In the genomic region with DNA sequence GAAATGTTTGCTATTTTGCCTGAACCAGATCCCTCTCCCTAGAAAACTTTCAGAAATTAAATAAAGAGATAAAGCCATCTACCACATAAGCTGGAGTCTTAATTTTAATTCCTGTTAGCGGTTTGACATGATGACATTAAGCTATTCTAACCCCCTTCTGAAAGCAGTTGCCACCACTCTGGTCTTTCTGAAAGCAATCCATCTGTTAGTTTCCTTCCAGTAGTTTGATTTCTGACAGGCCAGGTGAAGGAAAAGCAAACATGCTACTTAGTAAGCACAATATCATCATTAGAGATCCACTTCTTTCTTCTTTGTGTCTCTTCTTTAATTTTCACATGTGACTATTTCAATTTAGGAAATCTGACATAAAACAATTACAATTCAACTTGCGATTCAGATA, we compare ENCODE assay signal across 26 cellular contexts. TPM values are rescaled to one million over a fixed set of nuclear protein-coding genes. Genes with fewer than 3 reads are reported as not detected.
DNase-seq lines count a peak whose midpoint lies in the region; ATAC-seq, FAIRE-seq and TF ChIP-seq lines count a peak whose summit lies in the region.
"Had no signal": no experiment of that assay in that cellular context is flagged by ENCODE, and none has a peak within 500 bp of the region (broad histone marks: within the 10 kb centered on the region; RNA-seq: fewer than 3 reads in every experiment).

No MANE protein-coding gene starts in this region.

- no peak overlapping the region for H3K4me3 Mint-ChIP-seq in endothelial cell (ENCODE audit: unreplicated experiment)
- H3K4me3 Mint-ChIP-seq: activated naive CD8-positive, alpha-beta T cell treated with anti-CD3 and anti-CD28 coated beads, Interleukin-2, amount 10 ng/mL, durations not matched to agents 7 days and 5 days; immature natural killer cell; stimulated activated naive CD8-positive, alpha-beta T cell treated with anti-CD3 and anti-CD28 coated beads, Interleukin-15, Interleukin-2, amounts not matched to agents 100 ng/mL and 50 ng/mL, for 24 hours had no signal

- peaks cover 55% of the 10 kb centered on the region for H3K4me1 Mint-ChIP-seq in endothelial cell (ENCODE audit: unreplicated experiment)

- ATAC-seq in HG03565 (IDR thresholded peaks at IDR 0.05; ENCODE audit: unreplicated experiment) (no peak), GM21717 (IDR thresholded peaks at IDR 0.05; ENCODE audit: unreplicated experiment) (no peak)
- ATAC-seq: heart right ventricle, K562, left ventricle myocardium superior, mucosa of descending colon had no signal

- no peak for TF ChIP-seq CTCF in A673 (conservative IDR thresholded peaks at IDR 0.05; ENCODE audit: low read depth, low read length)
- no peak for TF ChIP-seq CTCF in D721Med (IDR thresholded peaks at IDR 0.05; ENCODE audit: insufficient read depth, missing control alignments)
- no peak for TF ChIP-seq CTCF in endothelial cell (IDR thresholded peaks at IDR 0.05; ENCODE audit: unreplicated experiment)

- H3K9me3 ChIP-seq in A673 (ENCODE audit: low read depth, low read length, poor library complexity, severe bottlenecking), result no peaks in the 10 kb centered on the region
- H3K9me3 ChIP-seq: heart right ventricle, mucosa of descending colon, prostate gland, tibial nerve had no signal

- no peaks in the 10 kb centered on the region for H3K9me3 Mint-ChIP-seq in endothelial cell (ENCODE audit: unreplicated experiment)
- H3K9me3 Mint-ChIP-seq: activated naive CD8-positive, alpha-beta T cell treated with anti-CD3 and anti-CD28 coated beads, Interleukin-2, amount 10 ng/mL, durations not matched to agents 7 days and 5 days; activated T-helper 2 cell treated with anti-CD3 and anti-CD28 coated beads, Interferon-gamma antibody, Interleukin-2, Interleukin-4, amounts not matched to agents 10 μg/mL and 5 μg/mL and 100 μg/mL, durations not matched to agents 14 hours and 24 hours and 36 hours; immature natural killer cell; stimulated activated naive CD8-positive, alpha-beta T cell treated with anti-CD3 and anti-CD28 coated beads, Interleukin-15, Interleukin-2, amounts not matched to agents 100 ng/mL and 50 ng/mL, for 24 hours had no signal

- peaks cover 16% of the 10 kb centered on the region for H3K36me3 ChIP-seq in A673 (ENCODE audit: insufficient read depth, low read length, poor library complexity, severe bottlenecking)
- H3K36me3 ChIP-seq: brain microvascular endothelial cell, prostate gland, tibial nerve had no signal

- CTCF ChIA-PET in A673 (lab: Charles Lee), result no interaction called here

- intact Hi-C loops in A673 (cut with micrococcal nuclease; ENCODE audit: unreplicated experiment), result loop anchor here (5.0 kb wide), 2 partner anchors 32 to 72 kb away; no protein-coding TSS in a partner anchor

- peaks cover 1% of the 10 kb centered on the region for H3K27me3 Mint-ChIP-seq in endothelial cell (ENCODE audit: unreplicated experiment)
- H3K27me3 Mint-ChIP-seq: activated naive CD8-positive, alpha-beta T cell treated with anti-CD3 and anti-CD28 coated beads, Interleukin-2, amount 10 ng/mL, durations not matched to agents 7 days and 5 days; stimulated activated naive CD8-positive, alpha-beta T cell treated with anti-CD3 and anti-CD28 coated beads, Interleukin-15, Interleukin-2, amounts not matched to agents 100 ng/mL and 50 ng/mL, for 24 hours had no signal

- no TSS peak for BruUV-seq in A673 (replicated peaks; lab: Mats Ljungman, UMichigan)

- H3K36me3 Mint-ChIP-seq in endothelial cell (ENCODE audit: low read depth, unreplicated experiment), result peaks cover 18% of the 10 kb centered on the region
- H3K36me3 Mint-ChIP-seq: immature natural killer cell had no signal

- DNase-seq in A673 (ENCODE audit: low spot score) (no peak), D721Med (ENCODE audit: insufficient read length, low spot score) (no peak), NCI-H69 (lab: John Stamatoyannopoulos, UW) (peak; percentile 63), endothelial cell (ENCODE audit: low spot score) (no peak), dedifferentiated amniotic fluid mesenchymal stem cell (ENCODE audit: extremely low spot score) (no peak), NCI-H146 (lab: John Stamatoyannopoulos, UW) (no peak)
- DNase-seq: activated CD4-positive, alpha-beta T cell treated with anti-CD3 and anti-CD28 coated beads for 48 hours; activated naive CD8-positive, alpha-beta T cell treated with anti-CD3 and anti-CD28 coated beads, Interleukin-2, amount 10 ng/mL, durations not matched to agents 7 days and 5 days; brain microvascular endothelial cell; heart right ventricle; immature natural killer cell; left ventricle myocardium superior; mucosa of descending colon; NCI-H2081; NCI-H510A treated with DMSO at 0.1 percent for 48 hours; stimulated activated CD4-positive, alpha-beta T cell treated with anti-CD3 and anti-CD28 coated beads, Interleukin-4, amount 100 ng/mL, for 1 hour had no signal

- peak; percentile 93 for FAIRE-seq in D721Med (lab: Jason Lieb, UNC)
- FAIRE-seq: H54, K562 had no signal

- peaks cover 64% of the 10 kb centered on the region for H3K4me1 ChIP-seq in A673 (ENCODE audit: insufficient read depth, low read length, poor library complexity, severe bottlenecking)
- H3K4me1 ChIP-seq: prostate gland had no signal

- no peaks in the 10 kb centered on the region for H3K27me3 ChIP-seq in A673 (replicated peaks; ENCODE audit: insufficient read depth, low read depth, low read length, poor library complexity)
- H3K27me3 ChIP-seq: brain microvascular endothelial cell, heart right ventricle, tibial nerve had no signal

- H3K4me3 ChIP-seq in A673 (ENCODE audit: low read depth, low read length, poor library complexity, severe bottlenecking), result no peak overlapping the region
- H3K4me3 ChIP-seq: coronary artery, heart right ventricle, K562, mucosa of descending colon, prostate gland, skin epidermis, tibial nerve had no signal

- H3K27ac Mint-ChIP-seq in endothelial cell (ENCODE audit: unreplicated experiment), result peak overlapping the region; percentile 42
- H3K27ac Mint-ChIP-seq: activated naive CD8-positive, alpha-beta T cell treated with anti-CD3 and anti-CD28 coated beads, Interleukin-2, amount 10 ng/mL, durations not matched to agents 7 days and 5 days; activated T-helper 2 cell treated with anti-CD3 and anti-CD28 coated beads, Interferon-gamma antibody, Interleukin-2, Interleukin-4, amounts not matched to agents 10 μg/mL and 5 μg/mL and 100 μg/mL, durations not matched to agents 14 hours and 24 hours and 36 hours; immature natural killer cell; stimulated activated naive CD8-positive, alpha-beta T cell treated with anti-CD3 and anti-CD28 coated beads, Interleukin-15, Interleukin-2, amounts not matched to agents 100 ng/mL and 50 ng/mL, for 24 hours had no signal

- POLR2A ChIA-PET in A673 (lab: Charles Lee; ENCODE audit: low non-redundant PET), result no interaction called here

- peak overlapping the region; percentile 97 for H3K27ac ChIP-seq in A673 (ENCODE audit: low read depth, low read length, poor library complexity, severe bottlenecking)
- H3K27ac ChIP-seq: brain microvascular endothelial cell, coronary artery, prostate gland, skin epidermis had no signal

RNA-seq across cellular contexts. Expression of a gene that starts 39.9 kb away (rescaled TPM):
- total RNA-seq in A673 (2021) (67.2 and 74.0 TPM in 2 replicates), endothelial cell (ENCODE audit: unreplicated experiment) (60.7 TPM)
